In the genomic region with DNA sequence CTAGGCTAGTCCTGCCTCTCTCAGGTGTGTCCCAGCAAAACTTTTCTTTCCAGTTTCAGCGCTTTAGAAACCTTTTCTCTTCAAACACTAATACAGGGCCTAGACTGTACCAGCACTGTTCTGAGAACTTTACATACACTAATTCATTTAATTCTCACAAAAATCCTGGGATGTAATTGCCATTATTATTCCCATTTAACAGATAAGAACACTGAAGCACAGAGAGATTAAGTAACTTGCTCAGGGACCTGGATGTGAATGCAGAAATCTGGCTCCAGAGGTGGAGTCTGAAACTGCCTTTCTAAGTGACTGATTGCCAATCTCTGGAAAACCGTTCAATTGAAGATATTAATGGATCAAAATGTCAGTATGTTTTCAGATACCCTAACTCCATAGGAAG, we compare ENCODE assay signal across 9 cellular contexts. TPM values are rescaled to one million over a fixed set of nuclear protein-coding genes. Genes with fewer than 3 reads are reported as not detected.
DNase-seq lines count a peak whose midpoint lies in the region; ATAC-seq and TF ChIP-seq lines count a peak whose summit lies in the region.
"Had no signal": no experiment of that assay in that cellular context is flagged by ENCODE, and none has a peak within 500 bp of the region (broad histone marks: within the 10 kb centered on the region; RNA-seq: fewer than 3 reads in every experiment).

No MANE protein-coding gene starts in this region.

- peaks cover 13% of the 10 kb centered on the region for H3K4me1 Mint-ChIP-seq in activated CD4-positive, alpha-beta T cell treated with anti-CD3 and anti-CD28 coated beads, Interleukin-2, amount 10 ng/mL, durations not matched to agents 24 days and 14 days

- H3K27me3 ChIP-seq in gastroesophageal sphincter (no peaks in the 10 kb centered on the region), skeletal muscle tissue (ENCODE audit: control insufficient read depth in 3 of 3, insufficient read depth in 3 of 3, low read length in 3 of 3) (no peaks in the 10 kb centered on the region)

- H3K4me1 ChIP-seq in gastroesophageal sphincter (peaks cover 0 to 25% (median 11%) of the 10 kb centered on the region in 3 donors), skeletal muscle tissue (ENCODE audit: control insufficient read depth in 3 of 3, insufficient read depth in 3 of 3, low read length in 3 of 3) (peaks cover 14 to 19% (median 18%) of the 10 kb centered on the region in 3 donors)

- TF ChIP-seq CTCF in WI38 (IDR thresholded peaks at IDR 0.05; ENCODE audit: low read depth, low read length) (no peak), gastroesophageal sphincter (IDR thresholded peaks at IDR 0.05) (no peak)

- peaks cover 7% of the 10 kb centered on the region for H3K36me3 Mint-ChIP-seq in activated CD4-positive, alpha-beta T cell treated with anti-CD3 and anti-CD28 coated beads, Interleukin-2, amount 10 ng/mL, durations not matched to agents 24 days and 14 days (ENCODE audit: low read depth)

- no peak for TF ChIP-seq EP300 in gastroesophageal sphincter (IDR thresholded peaks at IDR 0.05)

- 58 to 67% methylated on average over 2 of the region's 2 CpGs for WGBS in gastroesophageal sphincter (ENCODE audit: low coverage in 1 of 2), 2 donors

- no peak for DNase-seq in activated CD4-positive, alpha-beta T cell treated with anti-CD3 and anti-CD28 coated beads, Interleukin-2, amount 10 ng/mL, durations not matched to agents 24 days and 14 days
- DNase-seq in activated CD4-positive, alpha-beta T cell treated with anti-CD3 and anti-CD28 coated beads for 1 hour = no peak
- no peak for DNase-seq in SHP77 treated with DMSO at 0.1 percent for 48 hours (lab: John Stamatoyannopoulos, UW)
- DNase-seq in NCI-H526 treated with DMSO at 0.1 percent for 48 hours (lab: John Stamatoyannopoulos, UW) = no peak
- DNase-seq: NCI-H2029 treated with DMSO at 0.1 percent for 48 hours had no signal

- intact Hi-C loops in activated CD4-positive, alpha-beta T cell treated with anti-CD3 and anti-CD28 coated beads, Interleukin-2, amount 10 ng/mL, durations not matched to agents 24 days and 14 days (cut with micrococcal nuclease) = loop anchor here (5.0 kb wide), 1 partner anchor 666 kb away; no protein-coding TSS in a partner anchor

- peaks cover 17% of the 10 kb centered on the region for H3K27me3 Mint-ChIP-seq in activated CD4-positive, alpha-beta T cell treated with anti-CD3 and anti-CD28 coated beads, Interleukin-2, amount 10 ng/mL, durations not matched to agents 24 days and 14 days

- H3K27ac ChIP-seq in gastroesophageal sphincter (peak overlapping the region; percentile 34 to 95 (median 92)), skeletal muscle tissue (ENCODE audit: low read depth, low read length) (peak overlapping the region; percentile 89)

- peak overlapping the region in 2 of 3 donors; percentile 51 to 90 for H3K9ac ChIP-seq in skeletal muscle tissue (ENCODE audit: low read depth in 1 of 3, low read length in 3 of 3)

- H3K9me3 ChIP-seq in gastroesophageal sphincter (no peaks in the 10 kb centered on the region), skeletal muscle tissue (ENCODE audit: control insufficient read depth in 3 of 3, low read length in 3 of 3) (no peaks in the 10 kb centered on the region)

- H3K36me3 ChIP-seq in gastroesophageal sphincter (no peaks in the 10 kb centered on the region), skeletal muscle tissue (ENCODE audit: control insufficient read depth in 3 of 3, insufficient read depth in 3 of 3, low read length in 3 of 3) (no peaks in the 10 kb centered on the region)

- H3K9me3 Mint-ChIP-seq in activated CD4-positive, alpha-beta T cell treated with anti-CD3 and anti-CD28 coated beads, Interleukin-2, amount 10 ng/mL, durations not matched to agents 24 days and 14 days = no peaks in the 10 kb centered on the region

- no peak for TF ChIP-seq POLR2A in gastroesophageal sphincter (IDR thresholded peaks at IDR 0.05)

- ATAC-seq in gastroesophageal sphincter (no peak), HG03442 (IDR thresholded peaks at IDR 0.05; ENCODE audit: unreplicated experiment) (no peak)

- peak overlapping the region; percentile 97 for H3K4me3 Mint-ChIP-seq in activated CD4-positive, alpha-beta T cell treated with anti-CD3 and anti-CD28 coated beads, Interleukin-2, amount 10 ng/mL, durations not matched to agents 24 days and 14 days

- H3K4me3 ChIP-seq in WI38 (ENCODE audit: low read depth, low read length) = peak overlapping the region; percentile 91
- H3K4me3 ChIP-seq in gastroesophageal sphincter = peak overlapping the region in 1 of 2 donors; percentile 90
- H3K4me3 ChIP-seq in skeletal muscle tissue (ENCODE audit: low read length in 3 of 3) = peak overlapping the region in 2 of 3 donors; percentile 85

- H3K27ac Mint-ChIP-seq in activated CD4-positive, alpha-beta T cell treated with anti-CD3 and anti-CD28 coated beads, Interleukin-2, amount 10 ng/mL, durations not matched to agents 24 days and 14 days = peak overlapping the region; percentile 82

RNA-seq across cellular contexts. Expression of a gene that starts 0.8 kb away (rescaled TPM):
- total RNA-seq in activated CD4-positive, alpha-beta T cell treated with anti-CD3 and anti-CD28 coated beads, Interleukin-2, amount 10 ng/mL, durations not matched to agents 24 days and 14 days = 108 and 110 TPM in 2 replicates
- total RNA-seq in gastroesophageal sphincter (10 to 100 TPM; 20.9 to 30.4 (median 29.2) TPM), skeletal muscle tissue (26.1 TPM)

RNA-seq across cellular contexts. Expression of a gene that starts 57.9 kb away (rescaled TPM):
- total RNA-seq in activated CD4-positive, alpha-beta T cell treated with anti-CD3 and anti-CD28 coated beads, Interleukin-2, amount 10 ng/mL, durations not matched to agents 24 days and 14 days = 91.8 and 94.3 TPM in 2 replicates
- 10 to 100 TPM; 33.2 to 57.7 (median 40.2) TPM for total RNA-seq in gastroesophageal sphincter
- 24.5 TPM for total RNA-seq in skeletal muscle tissue
